Comparison of ENCODE assay signal across 16 cellular contexts in the genomic region with DNA sequence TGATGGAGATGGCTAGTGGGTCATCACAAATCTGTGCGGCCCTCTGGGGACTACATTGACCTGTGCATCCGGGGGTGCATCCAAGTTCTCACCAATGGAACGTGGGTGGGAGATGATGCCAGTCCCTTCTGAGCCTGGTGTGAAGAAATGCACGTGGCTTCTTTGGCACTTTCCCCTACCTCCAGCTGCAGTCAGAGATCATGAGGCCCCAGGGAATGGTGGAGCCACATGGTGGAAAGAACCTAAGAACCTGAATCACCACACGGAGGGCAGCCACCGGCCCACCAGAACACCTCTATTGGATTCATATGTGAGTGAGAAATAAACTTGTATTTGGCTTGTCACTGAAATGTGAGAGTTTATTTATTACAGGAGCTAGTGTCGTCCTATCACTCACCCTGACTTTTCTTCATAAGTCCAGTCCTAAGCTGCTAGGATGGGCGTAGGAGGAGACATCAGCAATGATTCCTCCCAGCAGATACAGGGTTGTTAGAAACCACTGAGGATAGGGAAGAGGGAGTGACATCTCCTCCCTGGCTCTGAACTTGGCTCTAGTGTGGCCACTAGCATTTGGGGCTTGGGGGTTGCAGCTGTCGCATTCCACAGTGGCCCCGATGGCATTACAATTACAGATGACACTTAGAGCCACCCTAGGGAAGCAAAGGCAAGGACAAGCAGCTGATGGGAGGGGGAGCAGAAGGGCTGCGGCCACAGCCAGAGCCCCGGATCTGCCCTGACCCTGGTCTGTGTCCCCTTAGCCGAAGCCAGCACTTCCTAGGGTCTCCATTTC. TPM values are rescaled to one million over a fixed set of nuclear protein-coding genes. Genes with fewer than 3 reads are reported as not detected.
A peak's percentile ranks its signal among the peaks of the same experiment; 100 is the strongest.
DNase-seq lines count a peak whose midpoint lies in the region; TF ChIP-seq lines count a peak whose summit lies in the region.
"Had no signal": no experiment of that assay in that cellular context is flagged by ENCODE, and none has a peak within 500 bp of the region (broad histone marks: within the 10 kb centered on the region; RNA-seq: fewer than 3 reads in every experiment).

No MANE protein-coding gene starts in this region.

- no peak overlapping the region for H3K4me3 ChIP-seq in NB4 (ENCODE audit: low read depth, low read length)

- peak overlapping the region; percentile 16 for H3K27ac Mint-ChIP-seq in progenitor cell of endocrine pancreas
- H3K27ac Mint-ChIP-seq: B cell; CD8-positive, alpha-beta T cell had no signal

- H3K4me1 Mint-ChIP-seq in progenitor cell of endocrine pancreas (ENCODE audit: low read depth): peaks cover 6% of the 10 kb centered on the region

- TF ChIP-seq CTCF in NB4 (IDR thresholded peaks at IDR 0.05; ENCODE audit: low read depth, low read length): no peak
- TF ChIP-seq CTCF in progenitor cell of endocrine pancreas (IDR thresholded peaks at IDR 0.05; ENCODE audit: unreplicated experiment): no peak

- H3K9me3 Mint-ChIP-seq in progenitor cell of endocrine pancreas (ENCODE audit: low read depth): no peaks in the 10 kb centered on the region
- H3K9me3 Mint-ChIP-seq: CD8-positive, alpha-beta T cell had no signal

- H3K27me3 Mint-ChIP-seq in progenitor cell of endocrine pancreas: peaks cover 3% of the 10 kb centered on the region
- H3K27me3 Mint-ChIP-seq: B cell had no signal

- DNase-seq in DMS 273 treated with DMSO at 0.1 percent for 48 hours (lab: John Stamatoyannopoulos, UW): peak; percentile 51
- DNase-seq in NB4 (ENCODE audit: low read depth): peak; percentile 36
- DNase-seq in islet precursor cell: peak; percentile 48
- DNase-seq in progenitor cell of endocrine pancreas (ENCODE audit: low spot score, unreplicated experiment): no peak
- no peak for DNase-seq in stimulated activated CD4-positive, alpha-beta T cell treated with anti-CD3 and anti-CD28 coated beads, Interleukin-2, amount 100 ng/mL, for 48 hours
- no peak for DNase-seq in SIG-M5 (lab: John Stamatoyannopoulos, UW)
- DNase-seq in SW480 (ENCODE audit: low spot score): no peak
- DNase-seq: CD8-positive, alpha-beta T cell; GOT3; KBM-7; NCI-H1092 treated with DMSO at 0.1 percent for 48 hours; NCI-H1694; NCI-H774 had no signal

- H3K4me3 Mint-ChIP-seq in progenitor cell of endocrine pancreas (ENCODE audit: low read depth): no peak overlapping the region
- H3K4me3 Mint-ChIP-seq: B cell; CD8-positive, alpha-beta T cell had no signal

- TF ChIP-seq POLR2A in NB4 (IDR thresholded peaks at IDR 0.05; ENCODE audit: extremely low read depth, insufficient read length): no peak

- no peaks in the 10 kb centered on the region for H3K36me3 Mint-ChIP-seq in progenitor cell of endocrine pancreas (ENCODE audit: insufficient read depth)
- H3K36me3 Mint-ChIP-seq: CD8-positive, alpha-beta T cell had no signal

RNA-seq across cellular contexts. Expression of gene CDKN1A, which starts 9.7 kb away (rescaled TPM):
- total RNA-seq in progenitor cell of endocrine pancreas: 12.4 and 24.5 TPM in 2 replicates

RNA-seq across cellular contexts. Expression of gene RAB44, which starts 28.8 kb away (rescaled TPM):
- total RNA-seq in progenitor cell of endocrine pancreas: not detected in 2 replicates
- total RNA-seq: M059J, NCI-H460 had no signal

Comparison
In these comparisons a context has a peak if more than half of its experiments do, and no peak if none do; other contexts are left out.
1. DNase-seq: peak in DMS 273 treated with DMSO at 0.1 percent for 48 hours (single experiment), NB4 (single experiment) and islet precursor cell (single experiment); none in progenitor cell of endocrine pancreas (single experiment), stimulated activated CD4-positive, alpha-beta T cell treated with anti-CD3 and anti-CD28 coated beads, Interleukin-2, amount 100 ng/mL, for 48 hours (0 of 2), SIG-M5 (single experiment) and SW480 (single experiment).